Comparison of ENCODE assay signal across 9 cellular contexts in the genomic region with DNA sequence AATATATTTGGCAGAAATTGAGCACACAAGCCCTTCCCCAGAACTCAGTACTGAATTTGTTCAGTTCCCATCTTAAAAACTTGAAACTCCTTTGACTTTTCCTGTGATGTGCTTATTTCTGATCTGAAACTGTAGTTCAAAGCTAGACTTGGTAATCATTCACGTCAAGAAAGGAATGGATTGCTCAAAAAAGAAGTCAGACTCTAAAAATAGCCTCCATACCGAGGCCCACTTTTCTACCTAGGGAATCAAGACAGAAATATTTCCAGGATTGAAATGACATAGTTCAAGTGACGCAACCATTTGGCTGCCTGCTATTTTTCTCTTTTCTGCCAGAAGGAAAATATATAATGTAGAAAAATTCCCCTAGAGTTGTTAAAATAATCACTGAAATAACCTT.
A peak's percentile ranks its signal among the peaks of the same experiment; 100 is the strongest.
DNase-seq lines count a peak whose midpoint lies in the region; ATAC-seq, FAIRE-seq and TF ChIP-seq lines count a peak whose summit lies in the region.
"Had no signal": no experiment of that assay in that cellular context is flagged by ENCODE, and none has a peak within 500 bp of the region (broad histone marks: within the 10 kb centered on the region; RNA-seq: fewer than 3 reads in every experiment).

No MANE protein-coding gene starts in this region.

- CTCF ChIA-PET in MCF 10A (lab: Yijun Ruan, JAX), result interaction anchor here (0.5 to 0.7 kb wide), 2 partner anchors 535 to 545 kb away, joined by 3 read pairs; no protein-coding TSS in a partner anchor

- peak; percentile 13 for FAIRE-seq in astrocyte (lab: Jason Lieb, UNC)

- WGBS in tibial nerve, 2 donors, result 36 to 50% methylated on average over 3 of the region's 3 CpGs

- H3K9me3 ChIP-seq in breast epithelium (no peaks in the 10 kb centered on the region), astrocyte (ENCODE audit: insufficient read depth, low read depth, low read length) (no peaks in the 10 kb centered on the region), tibial nerve (no peaks in the 10 kb centered on the region)

- TF ChIP-seq CTCF in MCF 10A (IDR thresholded peaks at IDR 0.05; ENCODE audit: unreplicated experiment), result no peak
- TF ChIP-seq CTCF in breast epithelium (IDR thresholded peaks at IDR 0.05), result no peak
- no peak for TF ChIP-seq CTCF in astrocyte (IDR thresholded peaks at IDR 0.05; ENCODE audit: insufficient read depth, low read depth, low read length)
- TF ChIP-seq CTCF in tibial nerve (IDR thresholded peaks at IDR 0.05), result no peak

- no peaks in the 10 kb centered on the region for H3K36me3 ChIP-seq in breast epithelium
- peaks cover under 1% of the 10 kb centered on the region for H3K36me3 ChIP-seq in astrocyte (ENCODE audit: insufficient read depth, low read length)
- H3K36me3 ChIP-seq in tibial nerve, result no peaks in the 10 kb centered on the region

- H3K27ac ChIP-seq in breast epithelium, result peak overlapping the region in 1 of 2 donors; percentile 55
- H3K27ac ChIP-seq in astrocyte (ENCODE audit: low read depth, low read length), result peak overlapping the region; percentile 50
- H3K27ac ChIP-seq in tibial nerve, result peak overlapping the region in 1 of 4 donors; percentile 5

- TF ChIP-seq EP300 in tibial nerve (IDR thresholded peaks at IDR 0.05), result peak; percentile 44 to 48

- POLR2A ChIA-PET in MCF 10A (lab: Yijun Ruan, JAX), result interaction anchor here (0.5 to 1.8 kb wide), 7 partner anchors 16 to 532 kb away, joined by 3 to 8 read pairs (median 3); no protein-coding TSS in a partner anchor

- DNase-seq in MCF 10A (ENCODE audit: unreplicated experiment), result peak; percentile 61
- no peak for DNase-seq in breast epithelium (ENCODE audit: low spot score in 2 of 2)
- peak; percentile 85 for DNase-seq in astrocyte (ENCODE audit: low read depth)
- peak; percentile 44 for DNase-seq in hepatic stellate cell (ENCODE audit: low spot score)
- no peak for DNase-seq in tibial nerve (ENCODE audit: low spot score in 2 of 2)
- DNase-seq in NCI-H524 (lab: John Stamatoyannopoulos, UW), result no peak
- no peak for DNase-seq in DMS153 treated with DMSO at 0.1 percent for 48 hours (lab: John Stamatoyannopoulos, UW; ENCODE audit: unreplicated experiment)
- DNase-seq: stimulated activated CD4-positive, alpha-beta T cell treated with anti-CD3 and anti-CD28 coated beads, Interleukin-12 subunit alpha, Interleukin-12 subunit beta, amount 100 ng/mL, for 4 hours had no signal

- TF ChIP-seq POLR2A in breast epithelium (IDR thresholded peaks at IDR 0.05) (no peak), tibial nerve (IDR thresholded peaks at IDR 0.05) (no peak)

- H3K4me1 ChIP-seq in breast epithelium (peaks cover 0 to 17% of the 10 kb centered on the region in 2 donors), astrocyte (ENCODE audit: insufficient read depth, low read length) (peaks cover 5% of the 10 kb centered on the region), tibial nerve (peaks cover 0 to 24% (median 0%) of the 10 kb centered on the region in 4 donors)

- H3K4me3 Mint-ChIP-seq in MCF 10A (ENCODE audit: unreplicated experiment) (no peak overlapping the region), astrocyte (ENCODE audit: unreplicated experiment) (peak overlapping the region; percentile 10)

- no peaks in the 10 kb centered on the region for H3K9me3 Mint-ChIP-seq in MCF 10A (ENCODE audit: unreplicated experiment)
- H3K9me3 Mint-ChIP-seq in astrocyte (ENCODE audit: unreplicated experiment), result no peaks in the 10 kb centered on the region

- no peaks in the 10 kb centered on the region for H3K36me3 Mint-ChIP-seq in MCF 10A (ENCODE audit: insufficient read depth, unreplicated experiment)
- H3K36me3 Mint-ChIP-seq in astrocyte (ENCODE audit: low read depth, unreplicated experiment), result peaks cover 11% of the 10 kb centered on the region

- ATAC-seq in HG03521 (IDR thresholded peaks at IDR 0.05; ENCODE audit: unreplicated experiment), result no peak

- H3K4me1 Mint-ChIP-seq in MCF 10A (ENCODE audit: insufficient read depth, unreplicated experiment) (peaks cover 8% of the 10 kb centered on the region), astrocyte (ENCODE audit: low read depth, unreplicated experiment) (peaks cover 51% of the 10 kb centered on the region)

- peaks cover 53% of the 10 kb centered on the region for H3K79me2 ChIP-seq in astrocyte (ENCODE audit: insufficient read depth, low read length)

- H3K4me3 ChIP-seq in breast epithelium (no peak overlapping the region), astrocyte (ENCODE audit: insufficient read depth, low read depth, low read length) (no peak overlapping the region), tibial nerve (no peak overlapping the region)

- H3K4me2 ChIP-seq in astrocyte (ENCODE audit: low read length), result peak overlapping the region; percentile 16

- H3K27me3 Mint-ChIP-seq in MCF 10A (ENCODE audit: insufficient read depth, unreplicated experiment) (no peaks in the 10 kb centered on the region), astrocyte (ENCODE audit: low read depth, unreplicated experiment) (no peaks in the 10 kb centered on the region)

- H3K27ac Mint-ChIP-seq in MCF 10A (ENCODE audit: low read depth, unreplicated experiment) (peak overlapping the region; percentile 13), astrocyte (ENCODE audit: unreplicated experiment) (peak overlapping the region; percentile 82)

- intact Hi-C loops in MCF 10A (cut with micrococcal nuclease) (no loop called here), breast epithelium (cut with DNase I; ENCODE audit: low total_unique reads) (no loop called here)

- peak overlapping the region; percentile 31 for H3K9ac ChIP-seq in astrocyte (ENCODE audit: low read length)

- no peaks in the 10 kb centered on the region for H3K27me3 ChIP-seq in breast epithelium
- no peaks in the 10 kb centered on the region for H3K27me3 ChIP-seq in astrocyte (ENCODE audit: insufficient read depth, low read length)
- no peaks in the 10 kb centered on the region for H3K27me3 ChIP-seq in tibial nerve

- peaks cover 25% of the 10 kb centered on the region for H4K20me1 ChIP-seq in astrocyte (ENCODE audit: insufficient read depth, low read length)

- BruUV-seq in MCF 10A (replicated peaks; lab: Mats Ljungman, UMichigan), result no TSS peak

- no peak overlapping the region for H2AFZ ChIP-seq in astrocyte (ENCODE audit: low read depth, low read length)

Comparison
In these comparisons a context has a peak if more than half of its experiments do, and no peak if none do; other contexts are left out.
1. DNase-seq: peak in MCF 10A (single experiment), astrocyte (single experiment) and hepatic stellate cell (single experiment); none in breast epithelium (0 of 2), tibial nerve (0 of 2), NCI-H524 (0 of 2) and DMS153 treated with DMSO at 0.1 percent for 48 hours (single experiment).